10 cellular contexts compared by ENCODE assay signal in genomic region chr17:81420769-81421462, GRCh38. TPM values are rescaled to one million over a fixed set of nuclear protein-coding genes. Genes with fewer than 3 reads are reported as not detected.
A peak's percentile ranks its signal among the peaks of the same experiment; 100 is the strongest.
DNase-seq lines count a peak whose midpoint lies in the region; ATAC-seq, FAIRE-seq and TF ChIP-seq lines count a peak whose summit lies in the region.
"Had no signal": no experiment of that assay in that cellular context is flagged by ENCODE, and none has a peak within 500 bp of the region (broad histone marks: within the 10 kb centered on the region; RNA-seq: fewer than 3 reads in every experiment).

No MANE protein-coding gene starts in this region.

- H3K4me1 ChIP-seq in HEK293 (ENCODE audit: control insufficient read depth, insufficient read depth, low read length) (peaks cover 16% of the 10 kb centered on the region), HepG2 (ENCODE audit: insufficient read depth, low read length) (peaks cover 29% of the 10 kb centered on the region), spleen (peaks cover 15 to 65% (median 55%) of the 10 kb centered on the region in 6 donors)

- H2AFZ ChIP-seq in HepG2 (ENCODE audit: low read length), result no peak overlapping the region

- no peaks in the 10 kb centered on the region for H3K9me3 ChIP-seq in HEK293 (ENCODE audit: control insufficient read depth, insufficient read depth, low read depth, low read length)
- H3K9me3 ChIP-seq in HepG2 (ENCODE audit: low read length), result peaks cover 15% of the 10 kb centered on the region
- no peaks in the 10 kb centered on the region for H3K9me3 ChIP-seq in spleen

- TF ChIP-seq EP300 in HepG2 (IDR thresholded peaks at IDR 0.05; ENCODE audit: low read depth in 2 of 2, low read length in 2 of 2) (no peak), HepG2 (CRISPR knock-in tag; IDR thresholded peaks at IDR 0.05; ENCODE audit: borderline replicate concordance) (no peak)

- H3K27me3 ChIP-seq in HepG2 (ENCODE audit: control insufficient read depth in 1 of 2, insufficient read depth in 2 of 2, low read length in 2 of 2), result no peaks in the 10 kb centered on the region
- peaks cover 0 to 48% (median 0%) of the 10 kb centered on the region in 7 donors for H3K27me3 ChIP-seq in spleen (replicated peaks in 1 of 7)

- POLR2A ChIA-PET in HEK293 (lab: Yijun Ruan, JAX) (interaction anchor here (1.0 to 2.1 kb wide), 3 partner anchors 9 to 26 kb away, joined by 3 to 11 read pairs (median 4); partner anchors contain the start of gene BAHCC1), HepG2 (lab: Yijun Ruan, JAX) (no interaction called here)

- H3K36me3 Mint-ChIP-seq in chondrocyte (ENCODE audit: low read depth) (no peaks in the 10 kb centered on the region), glutamatergic neuron (ENCODE audit: unreplicated experiment) (no peaks in the 10 kb centered on the region)

- ATAC-seq in HepG2, result peak; percentile 20; the same call in 2 of the 3 replicates

- in situ Hi-C loops in HepG2 (cut with HindIII; ENCODE audit: extremely low pct_ligation_motif_present, low pct_unique_long_range_greater_than_20kb), result no loop called here

- CTCF ChIA-PET in HEK293 (lab: Yijun Ruan, JAX), result interaction anchor here (0.6 to 1.6 kb wide), 3 partner anchors 11 to 64 kb away, joined by 3 to 16 read pairs (median 4); no protein-coding TSS in a partner anchor
- CTCF ChIA-PET in HepG2 (lab: Yijun Ruan, JAX; ENCODE audit: low intra/inter-chr PET ratio, low total read pairs), result no interaction called here

- intact Hi-C loops in HepG2 (cut with micrococcal nuclease; ENCODE audit: unreplicated experiment) (no loop called here), spleen (cut with DNase I; ENCODE audit: low total_unique reads) (no loop called here)

- H3K9me3 Mint-ChIP-seq in chondrocyte (ENCODE audit: low read depth) (no peaks in the 10 kb centered on the region), glutamatergic neuron (ENCODE audit: unreplicated experiment) (peaks cover 7% of the 10 kb centered on the region)

- H3K4me3 ChIP-seq in HEK293 (ENCODE audit: low read depth, low read length), result no peak overlapping the region
- H3K4me3 ChIP-seq in HepG2 (replicated peaks in 1 of 3; ENCODE audit: insufficient read depth in 1 of 3, low read depth in 2 of 3, low read length in 3 of 3), result no peak overlapping the region
- H3K4me3 ChIP-seq in spleen, result no peak overlapping the region

- TF ChIP-seq CTCF in HEK293 (tag by site-specific recombination; IDR thresholded peaks at IDR 0.05) (no peak), chondrocyte (IDR thresholded peaks at IDR 0.05) (no peak), HepG2 (CRISPR knock-in tag; IDR thresholded peaks at IDR 0.05) (no peak), spleen (IDR thresholded peaks at IDR 0.05 in 8 of 11, conservative IDR thresholded peaks at IDR 0.05 in 3 of 11) (no peak), glutamatergic neuron (IDR thresholded peaks at IDR 0.05; ENCODE audit: partially characterized antibody, unreplicated experiment) (no peak)

- H3K79me2 ChIP-seq in HepG2 (ENCODE audit: insufficient read depth, low read length), result no peaks in the 10 kb centered on the region

- H3K4me1 Mint-ChIP-seq in chondrocyte (ENCODE audit: low read depth) (peaks cover 65% of the 10 kb centered on the region), glutamatergic neuron (ENCODE audit: low read depth, unreplicated experiment) (peaks cover 5% of the 10 kb centered on the region)

- H3K36me3 ChIP-seq in HEK293 (ENCODE audit: control insufficient read depth in 2 of 2, insufficient read depth in 1 of 2, low read length in 2 of 2) (no peaks in the 10 kb centered on the region; a peak in 1 of 3 replicates), HepG2 (replicated peaks in 1 of 2; ENCODE audit: control insufficient read depth in 1 of 2, insufficient read depth in 2 of 2, low read length in 2 of 2) (no peaks in the 10 kb centered on the region), spleen (no peaks in the 10 kb centered on the region)

- TF ChIP-seq RAD21 in HepG2 (CRISPR knock-in tag; IDR thresholded peaks at IDR 0.05), result no peak

- BruUV-seq in HepG2 (replicated peaks; lab: Mats Ljungman, UMichigan), result no TSS peak

- DNase-seq in chondrocyte (ENCODE audit: low spot score) (no peak), HepG2 (ENCODE audit: low spot score) (no peak), spleen (no peak), mesenteric fat pad (ENCODE audit: low spot score) (no peak), DMS153 treated with DMSO at 0.1 percent for 48 hours (lab: John Stamatoyannopoulos, UW; ENCODE audit: unreplicated experiment) (no peak), glutamatergic neuron (no peak), NCI-H128 (lab: John Stamatoyannopoulos, UW; ENCODE audit: unreplicated experiment) (no peak)
- DNase-seq: DMS53, NCI-H524 treated with DMSO at 0.1 percent for 48 hours had no signal

- H3K27me3 Mint-ChIP-seq in chondrocyte (ENCODE audit: low read depth) (no peaks in the 10 kb centered on the region), glutamatergic neuron (ENCODE audit: unreplicated experiment) (peaks cover 9% of the 10 kb centered on the region)

- H3K4me3 Mint-ChIP-seq in chondrocyte (ENCODE audit: unreplicated experiment) (peak overlapping the region; percentile 6), glutamatergic neuron (ENCODE audit: unreplicated experiment) (no peak overlapping the region)

- H3K27ac Mint-ChIP-seq in chondrocyte (ENCODE audit: unreplicated experiment) (peak overlapping the region; percentile 93), glutamatergic neuron (ENCODE audit: unreplicated experiment) (no peak overlapping the region)

- no peaks in the 10 kb centered on the region for H4K20me1 ChIP-seq in HepG2 (ENCODE audit: insufficient read depth, low read length)

- WGBS in HepG2 (ENCODE audit: low lambda C conversion rate), result 76% methylated on average over 5 of the region's 24 CpGs
- 57 to 67% (median 62%) methylated on average over 17 to 24 of the region's 24 CpGs; no CpG with 5 or more reads in 1 of the 5 donors for WGBS in spleen, 5 donors

- H3K4me2 ChIP-seq in HepG2 (ENCODE audit: low read depth, low read length), result no peak overlapping the region

- no peak for FAIRE-seq in HepG2 (lab: Jason Lieb, UNC)

- TF ChIP-seq POLR2A in HepG2 (IDR thresholded peaks at IDR 0.05; ENCODE audit: insufficient read depth in 1 of 2, low read depth in 2 of 2, low read length in 2 of 2) (no peak), spleen (IDR thresholded peaks at IDR 0.05) (no peak)

- no peak overlapping the region for H3K9ac ChIP-seq in HepG2 (ENCODE audit: insufficient read depth, low read depth, low read length)

- no peak overlapping the region for H3K27ac ChIP-seq in HEK293 (ENCODE audit: extremely low read depth, low read depth, low read length)
- no peak overlapping the region for H3K27ac ChIP-seq in HepG2 (ENCODE audit: extremely low read length, insufficient read depth, low read length)
- H3K27ac ChIP-seq in spleen, result peak overlapping the region in 7 of 8 donors; percentile 64 to 83 (median 72)

TF ChIP-seq in HEK293, 187 proteins besides CTCF, POLR2A, EP300 and RAD21:
- TF ChIP-seq GLIS1 (tag by site-specific recombination; IDR thresholded peaks at IDR 0.05) (peak; percentile 48), ZSCAN16 (tag by site-specific recombination; IDR thresholded peaks at IDR 0.05) (no peak)

TF ChIP-seq in HepG2, 621 proteins besides CTCF, POLR2A, EP300 and RAD21 (continues in another document):
- TF ChIP-seq ZNF816 (CRISPR knock-in tag; IDR thresholded peaks at IDR 0.05; ENCODE audit: borderline replicate concordance) (no peak), RARG (CRISPR knock-in tag; IDR thresholded peaks at IDR 0.05; ENCODE audit: low read depth) (no peak)

RNA-seq across cellular contexts. Expression of gene BAHCC1, which starts 25.7 kb away (rescaled TPM):
- total RNA-seq in chondrocyte (20.6 to 32.3 TPM (median 22.7 TPM) in 3 replicates), HepG2 (2016; rRNA removed; fragmentation: Illumina TruSeq; extraction: Trizol) (0.94 and 1.7 TPM in 2 replicates), spleen (10 to 100 TPM in 6 of 7 donors, 1 to 10 TPM in 1; 8.7 to 20.3 (median 14.9) TPM), mesenteric fat pad (11.0 TPM), glutamatergic neuron (ENCODE audit: unreplicated experiment) (111 TPM)
- total RNA-seq in HepG2 (2016; cell fraction: cytosol; rRNA removed; fragmentation: Illumina TruSeq; extraction: Trizol; ENCODE audit: low read depth), result 1.4 and 1.8 TPM in 2 replicates
- 1.2 and 1.8 TPM in 2 replicates for total RNA-seq in HepG2 (2016; cell fraction: insoluble cytoplasmic fraction; rRNA removed; fragmentation: Illumina TruSeq; extraction: Trizol)
- total RNA-seq in HepG2 (2016; cell fraction: membrane; rRNA removed; fragmentation: Illumina TruSeq; extraction: Trizol), result 1.2 and 1.9 TPM in 2 replicates
- total RNA-seq in HepG2 (2016; cell fraction: nucleus; rRNA removed; fragmentation: Illumina TruSeq; extraction: Trizol), result 2.8 and 3.9 TPM in 2 replicates
- polyA plus RNA-seq in HepG2 (2011; rRNA removed) (1.4 TPM in 2 replicates), spleen (10 to 100 TPM in 1 of 3 donors, 1 to 10 TPM in 2; 1.7 to 10.2 (median 2.0) TPM)
- polyA plus RNA-seq in HepG2 (2011; cell fraction: cytosol; rRNA removed), result 0.42 and 0.64 TPM in 2 replicates
- 15.9 and 22.2 TPM in 2 replicates for polyA plus RNA-seq in HepG2 (2011; cell fraction: nucleus; rRNA removed)
- 1.8 and 2.5 TPM in 2 replicates for polyA plus RNA-seq in HepG2 (2012)
- 1.1 and 1.4 TPM in 2 replicates for polyA plus RNA-seq in HepG2 (2016; cell fraction: cytosol; fragmentation: Illumina TruSeq; extraction: Trizol; ENCODE audit: low read depth)
- 1.3 and 1.9 TPM in 2 replicates for polyA plus RNA-seq in HepG2 (2016; cell fraction: insoluble cytoplasmic fraction; fragmentation: Illumina TruSeq; extraction: Trizol; ENCODE audit: low read depth)
- polyA plus RNA-seq in HepG2 (2016; cell fraction: membrane; fragmentation: Illumina TruSeq; extraction: Trizol; ENCODE audit: low read depth), result 1.9 and 2.3 TPM in 2 replicates
- 9.5 and 11.0 TPM in 2 replicates for polyA plus RNA-seq in HepG2 (2016; cell fraction: nucleus; fragmentation: Illumina TruSeq; extraction: Trizol; ENCODE audit: insufficient read depth, low read depth)
- polyA minus RNA-seq in HepG2 (2011; rRNA and poly(A)+ RNA removed; ENCODE audit: low replicate concordance), result 1.7 and 5.4 TPM in 2 replicates
- polyA minus RNA-seq in HepG2 (2011; cell fraction: cytosol; rRNA and poly(A)+ RNA removed), result 1.1 and 1.9 TPM in 2 replicates
- 5.5 and 5.9 TPM in 2 replicates for polyA minus RNA-seq in HepG2 (2011; cell fraction: nucleus; rRNA and poly(A)+ RNA removed)

Comparison
In these comparisons a context has a peak if more than half of its experiments do, and no peak if none do; other contexts are left out.
1. H3K27ac ChIP-seq: peak in spleen (7 of 8); none in HEK293 (single experiment) and HepG2 (single experiment).